Comparison of ENCODE assay signal across 8 cellular contexts in the genomic region with DNA sequence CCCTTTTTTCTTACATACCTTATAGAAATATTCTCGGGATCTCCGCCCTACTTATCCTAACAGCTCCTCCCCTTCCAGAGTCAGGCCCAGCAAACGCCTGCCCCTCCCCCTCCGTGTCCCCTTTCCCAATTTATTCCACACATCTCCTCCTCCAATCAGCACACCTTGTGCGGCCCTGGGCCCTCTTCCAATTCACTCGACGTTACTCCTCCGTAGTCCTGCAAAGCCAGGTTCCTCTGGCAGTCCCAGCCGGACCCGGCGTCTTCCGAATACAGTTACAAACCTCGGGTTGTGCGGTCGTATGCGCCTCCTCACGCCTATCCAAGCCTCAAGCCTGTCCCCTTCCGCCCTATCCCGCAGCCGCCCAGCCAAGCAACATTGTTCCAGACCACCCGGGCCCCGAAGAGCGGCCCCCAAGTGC. TPM values are rescaled to one million over a fixed set of nuclear protein-coding genes. Genes with fewer than 3 reads are reported as not detected.
DNase-seq lines count a peak whose midpoint lies in the region; ATAC-seq and TF ChIP-seq lines count a peak whose summit lies in the region.

No MANE protein-coding gene starts in this region.

- no peaks in the 10 kb centered on the region for H3K4me1 ChIP-seq in mesodermal cell (ENCODE audit: control insufficient read depth, insufficient read depth, low read length, poor library complexity, severe bottlenecking)

- 0% methylated on average over 21 of the region's 23 CpGs for WGBS in mesodermal cell (ENCODE audit: insufficient coverage in 2 of 2), 2 experiments

- H3K9me3 Mint-ChIP-seq in effector memory CD8-positive, alpha-beta T cell, result no peaks in the 10 kb centered on the region

- peaks cover 24% of the 10 kb centered on the region for H3K36me3 ChIP-seq in mesodermal cell (ENCODE audit: control insufficient read depth, insufficient read depth, low read length)

- H3K9me3 ChIP-seq in mesodermal cell (ENCODE audit: control insufficient read depth, low read length), result no peaks in the 10 kb centered on the region

- POLR2A ChIA-PET in RWPE1 (lab: Yijun Ruan, JAX; ENCODE audit: low non-redundant PET), result interaction anchor here (0.5 to 0.6 kb wide), 2 partner anchors 10 to 99 kb away, joined by 4 to 13 read pairs; no protein-coding TSS in a partner anchor

- peak overlapping the region; percentile 90 to 93 for H3K4me3 Mint-ChIP-seq in effector memory CD8-positive, alpha-beta T cell

- ATAC-seq in effector memory CD8-positive, alpha-beta T cell (replicated peaks), result no peak
- no peak for ATAC-seq in HG02571 (IDR thresholded peaks at IDR 0.05; ENCODE audit: unreplicated experiment)

- DNase-seq in DMS53 (lab: John Stamatoyannopoulos, UW), result peak; percentile 83
- peak; percentile 70 for DNase-seq in HS-27A (ENCODE audit: low read depth)
- DNase-seq in RWPE1 (ENCODE audit: low spot score), result peak; percentile 67
- no peak for DNase-seq in effector memory CD8-positive, alpha-beta T cell
- peak; percentile 56 for DNase-seq in ureter (ENCODE audit: low spot score)
- DNase-seq in ecto neural progenitor cell (ENCODE audit: low spot score), result no peak

- peaks cover 16 to 24% of the 10 kb centered on the region in 2 donors for H3K4me1 Mint-ChIP-seq in effector memory CD8-positive, alpha-beta T cell (ENCODE audit: low read depth in 2 of 2)

- TF ChIP-seq CTCF in RWPE1 (conservative IDR thresholded peaks at IDR 0.05; ENCODE audit: low read depth), result no peak

- H3K27ac ChIP-seq in RWPE1 (peak overlapping the region; percentile 98), mesodermal cell (ENCODE audit: low read depth, low read length, severe bottlenecking) (peak overlapping the region; percentile 95)

- CTCF ChIA-PET in RWPE1 (lab: Yijun Ruan, JAX), result interaction anchor here (1.2 kb wide), 1 partner anchor 11 kb away, joined by 3 read pairs; no protein-coding TSS in a partner anchor

- no peaks in the 10 kb centered on the region for H3K27me3 Mint-ChIP-seq in effector memory CD8-positive, alpha-beta T cell

- peak overlapping the region; percentile 76 to 80 for H3K27ac Mint-ChIP-seq in effector memory CD8-positive, alpha-beta T cell

- peak overlapping the region; percentile 89 for H3K4me3 ChIP-seq in mesodermal cell (ENCODE audit: extremely low read depth, insufficient read depth, low read length, poor library complexity, severe bottlenecking)

- H3K36me3 Mint-ChIP-seq in effector memory CD8-positive, alpha-beta T cell (ENCODE audit: insufficient read depth), result peaks cover 21% of the 10 kb centered on the region

RNA-seq across cellular contexts. Expression of a gene that starts 0.7 kb away (rescaled TPM):
- polyA plus RNA-seq in mesodermal cell (2013, experiment 1 of 2), result 146 TPM
- polyA plus RNA-seq in mesodermal cell (2013, experiment 2 of 2), result 152 TPM
- total RNA-seq in ureter, result 29.3 TPM

RNA-seq across cellular contexts. Expression of a gene that starts 7.0 kb away (rescaled TPM):
- polyA plus RNA-seq in mesodermal cell (2013, experiment 1 of 2), result 13.7 TPM
- polyA plus RNA-seq in mesodermal cell (2013, experiment 2 of 2), result 11.5 TPM
- total RNA-seq in ureter, result 24.3 TPM

RNA-seq across cellular contexts. Expression of a gene that starts 52.4 kb away (rescaled TPM):
- polyA plus RNA-seq in mesodermal cell (2013, experiment 1 of 2), result 143 TPM
- 107 TPM for polyA plus RNA-seq in mesodermal cell (2013, experiment 2 of 2)
- total RNA-seq in ureter, result 143 TPM

Comparison
In these comparisons a context has a peak if more than half of its experiments do, and no peak if none do; other contexts are left out.
1. DNase-seq: peak in DMS53 (single experiment), HS-27A (single experiment), RWPE1 (single experiment) and ureter (single experiment); none in effector memory CD8-positive, alpha-beta T cell (0 of 3) and ecto neural progenitor cell (single experiment).